Comparison of ENCODE assay signal across 16 cellular contexts in genomic region chr1:231049121-231049979, GRCh38.
"Had no signal": no experiment of that assay in that cellular context is flagged by ENCODE, and none has a peak within 500 bp of the region (broad histone marks: within the 10 kb centered on the region; RNA-seq: fewer than 3 reads in every experiment).

No MANE protein-coding gene starts in this region.

- H3K27ac ChIP-seq: colonic mucosa, gastroesophageal sphincter, pancreas, testis, uterus, WERI-Rb-1 had no signal

- ATAC-seq: gastroesophageal sphincter; left ventricle myocardium superior; pancreas; stimulated activated naive CD8-positive, alpha-beta T cell treated with anti-CD3 and anti-CD28 coated beads, Interleukin-15, Interleukin-2, amounts not matched to agents 100 U/mL and 50 U/mL, for 24 hours had no signal

- H3K4me3 ChIP-seq: colonic mucosa, gastroesophageal sphincter, pancreas, testis, uterus had no signal

- H3K36me3 ChIP-seq: colonic mucosa, gastroesophageal sphincter, pancreas, uterus, WERI-Rb-1 had no signal

- H3K9me3 ChIP-seq: colonic mucosa, pancreas, testis had no signal

- H3K4me1 ChIP-seq: uterus had no signal

- FAIRE-seq: astrocyte, kidney, pancreas had no signal

- H3K27me3 ChIP-seq: colonic mucosa, pancreas, testis, uterus had no signal

- DNase-seq: activated CD4-positive, alpha-beta T cell treated with anti-CD3 and anti-CD28 coated beads, Interleukin-2, amount 10 ng/mL, durations not matched to agents 24 days and 14 days; activated CD8-positive, alpha-beta memory T cell treated with anti-CD3 and anti-CD28 coated beads for 24 hours; activated naive CD4-positive, alpha-beta T cell treated with Interleukin-2 at 50 U/mL for 16 hours; colonic mucosa; effector CD4-positive, alpha-beta T cell; kidney; left ventricle myocardium superior; pancreas; stimulated activated CD4-positive, alpha-beta T cell treated with anti-CD3 and anti-CD28 coated beads, Interleukin-2, amount 100 ng/mL, for 48 hours; stimulated activated naive CD8-positive, alpha-beta T cell treated with anti-CD3 and anti-CD28 coated beads, Interleukin-15, Interleukin-2, amounts not matched to agents 100 U/mL and 50 U/mL, for 24 hours; T-helper 9 cell; testis; uterus; WERI-Rb-1 had no signal
